In genomic region chr1:81678779-81679178, GRCh38 we compare ENCODE assay signal across 32 cellular contexts.
DNase-seq lines count a peak whose midpoint lies in the region; ATAC-seq, FAIRE-seq and TF ChIP-seq lines count a peak whose summit lies in the region.
"Had no signal": no experiment of that assay in that cellular context is flagged by ENCODE, and none has a peak within 500 bp of the region (broad histone marks: within the 10 kb centered on the region; RNA-seq: fewer than 3 reads in every experiment).

No MANE protein-coding gene starts in this region.

- peak overlapping the region; percentile 98 for H3K27ac ChIP-seq in PC-9
- peak overlapping the region; percentile 57 for H3K27ac ChIP-seq in epithelial cell of prostate
- no peak overlapping the region for H3K27ac ChIP-seq in pancreas
- H3K27ac ChIP-seq: colonic mucosa, HL-60, psoas muscle, sigmoid colon, SK-N-MC had no signal

- TF ChIP-seq CTCF in Calu3 (IDR thresholded peaks at IDR 0.05; ENCODE audit: unreplicated experiment) (no peak), PC-9 (conservative IDR thresholded peaks at IDR 0.05) (no peak), pancreas (IDR thresholded peaks at IDR 0.05) (no peak), HFFc6 (IDR thresholded peaks at IDR 0.05) (no peak)

- H3K4me3 ChIP-seq in PC-9 (peak overlapping the region; percentile 4; the same call in 1 of the 2 replicates), pancreas (no peak overlapping the region)
- H3K4me3 ChIP-seq: colonic mucosa, psoas muscle, sigmoid colon, SK-N-MC had no signal

- H3K27me3 Mint-ChIP-seq in Calu3 (ENCODE audit: unreplicated experiment) = no peaks in the 10 kb centered on the region
- H3K27me3 Mint-ChIP-seq in HFFc6 (ENCODE audit: insufficient read depth) = no peaks in the 10 kb centered on the region; the same call in 1 of the 2 replicates
- H3K27me3 Mint-ChIP-seq: activated CD4-positive, alpha-beta memory T cell treated with anti-CD3 and anti-CD28 coated beads, Interleukin-2, amount 10 ng/mL, durations not matched to agents 7 days and 5 days; activated T-helper 17 cell treated with anti-CD3 and anti-CD28 coated beads, Interleukin-2, amount 50 U/mL, for 72 hours; memory B cell had no signal

- CTCF ChIA-PET in Calu3 (lab: Charles Lee) = no interaction called here
- CTCF ChIA-PET in PC-9 (lab: Charles Lee) = no interaction called here

- H3K36me3 ChIP-seq in PC-9 (ENCODE audit: low read depth) = no peaks in the 10 kb centered on the region
- H3K36me3 ChIP-seq in pancreas = no peaks in the 10 kb centered on the region
- H3K36me3 ChIP-seq: BE2C, colonic mucosa, sigmoid colon had no signal

- in situ Hi-C loops in G401 (cut with HindIII; ENCODE audit: low sequenced_read_pairs) = no loop called here

- H3K4me3 Mint-ChIP-seq in Calu3 (ENCODE audit: low read depth, unreplicated experiment) (peak overlapping the region; percentile 17), HFFc6 (no peak overlapping the region)
- H3K4me3 Mint-ChIP-seq: activated CD4-positive, alpha-beta memory T cell treated with anti-CD3 and anti-CD28 coated beads, Interleukin-2, amount 10 ng/mL, durations not matched to agents 7 days and 5 days; activated T-helper 17 cell treated with anti-CD3 and anti-CD28 coated beads, Interleukin-2, amount 50 U/mL, for 72 hours; memory B cell; T-helper 1 cell treated with Interleukin-12 subunit alpha and Interleukin-12 subunit beta and Interleukin-4 antibody, amounts not matched to agents 30 μg/mL and 1 μg/mL, for 36 hours had no signal

- H3K27ac Mint-ChIP-seq in Calu3 (ENCODE audit: unreplicated experiment) (peak overlapping the region; percentile 48), HFFc6 (no peak overlapping the region)
- H3K27ac Mint-ChIP-seq: activated CD4-positive, alpha-beta memory T cell treated with anti-CD3 and anti-CD28 coated beads, Interleukin-2, amount 10 ng/mL, durations not matched to agents 7 days and 5 days; activated T-helper 17 cell treated with anti-CD3 and anti-CD28 coated beads, Interleukin-2, amount 50 U/mL, for 72 hours; memory B cell; T-helper 1 cell treated with Interleukin-12 subunit alpha and Interleukin-12 subunit beta and Interleukin-4 antibody, amounts not matched to agents 30 μg/mL and 1 μg/mL, for 36 hours had no signal

- H4K20me1 ChIP-seq in PC-9 (ENCODE audit: insufficient read depth) = no peaks in the 10 kb centered on the region

- peaks cover 39% of the 10 kb centered on the region for H3F3A ChIP-seq in PC-9 (ENCODE audit: insufficient read depth, low read depth)

- 38 to 53% methylated on average over 3 of the region's 3 CpGs for WGBS in pancreas, 2 donors

- intact Hi-C loops in Calu3 (cut with micrococcal nuclease; ENCODE audit: unreplicated experiment) (loop anchor here (10.0 kb wide), 1 partner anchor 264 kb away; no protein-coding TSS in a partner anchor), PC-9 (cut with micrococcal nuclease; ENCODE audit: unreplicated experiment) (no loop called here), pancreas (cut with DNase I) (no loop called here)

- POLR2A ChIA-PET in PC-9 (lab: Charles Lee; ENCODE audit: unreplicated experiment) = no interaction called here

- no peaks in the 10 kb centered on the region for H3K9me2 ChIP-seq in PC-9 (ENCODE audit: insufficient read depth)

- peaks cover 57% of the 10 kb centered on the region for H3K4me1 ChIP-seq in PC-9 (replicated peaks; ENCODE audit: insufficient read depth)
- peaks cover 5 to 12% (median 11%) of the 10 kb centered on the region in 3 donors for H3K4me1 ChIP-seq in pancreas
- H3K4me1 ChIP-seq: BE2C, colonic mucosa had no signal

- peaks cover 12% of the 10 kb centered on the region for H3K36me3 Mint-ChIP-seq in Calu3 (ENCODE audit: insufficient read depth, unreplicated experiment)
- no peaks in the 10 kb centered on the region for H3K36me3 Mint-ChIP-seq in HFFc6 (ENCODE audit: low read depth)
- H3K36me3 Mint-ChIP-seq: memory B cell had no signal

- H3K9me3 ChIP-seq in PC-9 (ENCODE audit: insufficient read depth, low read depth) = no peaks in the 10 kb centered on the region; the same call in 1 of the 2 replicates
- no peaks in the 10 kb centered on the region for H3K9me3 ChIP-seq in pancreas
- H3K9me3 ChIP-seq: BE2C, colonic mucosa, psoas muscle, sigmoid colon had no signal

- no peaks in the 10 kb centered on the region for H3K79me2 ChIP-seq in PC-9 (ENCODE audit: low read depth)

- ATAC-seq in pancreas = peak in 3 of 4 donors; percentile 32 to 50 (median 43)
- ATAC-seq: activated T-helper 17 cell treated with anti-CD3 and anti-CD28 coated beads, Interleukin-2, amount 50 U/mL, for 72 hours; psoas muscle; stimulated activated naive CD8-positive, alpha-beta T cell treated with anti-CD3 and anti-CD28 coated beads, Interleukin-15, Interleukin-2, amounts not matched to agents 100 U/mL and 50 U/mL, for 24 hours had no signal

- no peaks in the 10 kb centered on the region for H3K27me3 ChIP-seq in PC-9 (ENCODE audit: insufficient read depth, low read depth)
- no peaks in the 10 kb centered on the region for H3K27me3 ChIP-seq in pancreas
- H3K27me3 ChIP-seq: BE2C, colonic mucosa, sigmoid colon had no signal

- no peak for DNase-seq in Calu3
- DNase-seq in PC-9 = peak in 1 of 2 experiments; percentile 89
- DNase-seq in epithelial cell of prostate (ENCODE audit: low read depth, low spot score) = peak; percentile 64
- DNase-seq in pancreas = no peak
- DNase-seq in NCI-H2081 (lab: John Stamatoyannopoulos, UW) = no peak
- DNase-seq in HFFc6 = no peak
- no peak for DNase-seq in G401 (ENCODE audit: low spot score)
- DNase-seq in NCI-H146 (lab: John Stamatoyannopoulos, UW) = no peak
- DNase-seq: ACHN; activated CD4-positive, alpha-beta memory T cell treated with anti-CD3 and anti-CD28 coated beads, Interleukin-2, amount 10 ng/mL, durations not matched to agents 7 days and 5 days; activated CD4-positive, alpha-beta T cell treated with anti-CD3 and anti-CD28 coated beads for 1 hour; activated CD8-positive, alpha-beta memory T cell treated with anti-CD3 and anti-CD28 coated beads, Interleukin-2, amount 50 U/mL, for 48 hours; activated naive CD4-positive, alpha-beta T cell treated with anti-CD3 and anti-CD28 coated beads, Interleukin-2, amount 50 U/mL, for 16 hours; amniotic stem cell; BE2C; colonic mucosa; DMS79; effector memory CD4-positive, alpha-beta T cell; GF-D8; hippocampal formation; Karpas-422; NCI-H1694 treated with DMSO at 0.1 percent for 48 hours; NCI-H526; psoas muscle; sigmoid colon; stimulated activated naive CD8-positive, alpha-beta T cell treated with anti-CD3 and anti-CD28 coated beads, Interleukin-15, Interleukin-2, amounts not matched to agents 100 U/mL and 50 U/mL, for 24 hours had no signal

- no peak overlapping the region for H2AFZ ChIP-seq in PC-9

- H3K9me3 Mint-ChIP-seq in Calu3 (ENCODE audit: low read depth, unreplicated experiment) (no peaks in the 10 kb centered on the region), HFFc6 (no peaks in the 10 kb centered on the region)
- H3K9me3 Mint-ChIP-seq: memory B cell; T-helper 1 cell treated with Interleukin-12 subunit alpha and Interleukin-12 subunit beta and Interleukin-4 antibody, amounts not matched to agents 30 μg/mL and 1 μg/mL, for 36 hours had no signal

- peak overlapping the region; percentile 78 for H3K4me2 ChIP-seq in PC-9

- H3K4me1 Mint-ChIP-seq in Calu3 (ENCODE audit: low read depth, unreplicated experiment) (peaks cover 42% of the 10 kb centered on the region), HFFc6 (ENCODE audit: low read depth) (peaks cover 49% of the 10 kb centered on the region)
- H3K4me1 Mint-ChIP-seq: activated CD4-positive, alpha-beta memory T cell treated with anti-CD3 and anti-CD28 coated beads, Interleukin-2, amount 10 ng/mL, durations not matched to agents 7 days and 5 days; activated T-helper 17 cell treated with anti-CD3 and anti-CD28 coated beads, Interleukin-2, amount 50 U/mL, for 72 hours; memory B cell had no signal

- BruUV-seq in Calu3 (replicated peaks; lab: Mats Ljungman, UMichigan) (no TSS peak), PC-9 (replicated peaks; lab: Mats Ljungman, UMichigan) (no TSS peak)

- FAIRE-seq in pancreas (lab: Jason Lieb, UNC) = no peak
- FAIRE-seq: TTC549 had no signal

Comparison
In these comparisons a context has a peak if more than half of its experiments do, and no peak if none do; other contexts are left out.
1. H3K27ac ChIP-seq: peak in PC-9 (single experiment) and epithelial cell of prostate (single experiment); none in pancreas (0 of 4).